ENCODE assay signal across 8 cellular contexts in the genomic region with DNA sequence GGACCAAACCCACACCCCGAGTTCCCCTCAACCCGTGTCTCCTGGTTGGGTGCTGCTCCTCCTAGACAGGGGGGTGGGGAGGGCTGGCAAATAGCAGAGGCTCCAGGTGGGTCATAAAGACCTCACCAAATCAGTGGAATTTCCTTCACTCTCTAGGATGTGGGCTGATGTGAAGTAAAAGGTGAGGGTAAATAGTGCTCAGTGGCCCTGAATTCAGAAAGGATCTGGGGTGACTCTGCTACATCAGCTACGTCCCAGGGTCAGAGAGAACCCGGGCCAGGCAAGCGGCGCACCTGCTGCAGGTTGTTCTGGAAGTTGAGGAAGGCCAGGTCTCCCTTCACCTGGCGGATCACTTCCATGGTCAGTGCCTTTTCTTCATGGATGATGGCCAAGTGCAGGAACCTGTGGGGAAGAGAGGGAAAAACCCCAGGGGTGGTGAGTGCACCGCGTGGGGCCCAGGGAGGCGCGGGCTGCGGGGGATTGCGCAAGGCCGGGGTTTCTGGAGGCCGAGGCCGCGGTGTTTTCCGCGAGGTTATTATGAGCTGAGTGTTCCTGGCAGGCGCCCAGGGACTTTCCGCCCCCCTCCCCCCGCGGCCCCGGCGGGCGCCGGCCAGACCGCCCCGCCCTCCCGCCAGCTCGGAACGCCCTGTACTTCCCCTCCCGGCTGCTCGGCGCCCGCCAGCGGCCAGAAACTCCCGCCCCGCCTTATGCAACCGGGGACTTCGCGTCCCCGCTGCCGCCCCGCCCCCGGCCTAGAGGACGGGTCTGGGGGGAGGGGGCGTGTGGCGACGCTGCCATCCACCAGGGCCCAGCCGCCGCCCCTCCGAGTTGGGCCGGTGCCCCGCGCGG. TPM values are rescaled to one million over a fixed set of nuclear protein-coding genes. Genes with fewer than 3 reads are reported as not detected.
A peak's percentile ranks its signal among the peaks of the same experiment; 100 is the strongest.
DNase-seq lines count a peak whose midpoint lies in the region; ATAC-seq and FAIRE-seq lines count a peak whose summit lies in the region.

No MANE protein-coding gene starts in this region.

- peak overlapping the region in 1 of 2 experiments; percentile 34 for H3K23ac ChIP-seq in mesenchymal stem cell (ENCODE audit: low read length in 2 of 2)

- peak overlapping the region; percentile 79 for H4K91ac ChIP-seq in mesenchymal stem cell (ENCODE audit: low read length)

- H2BK5ac ChIP-seq in mesenchymal stem cell (ENCODE audit: low read depth, low read length, poor library complexity, severe bottlenecking): peak overlapping the region; percentile 91

- peak; percentile 54 for ATAC-seq in GM21381 (IDR thresholded peaks at IDR 0.05; ENCODE audit: unreplicated experiment)

- H3K4me3 ChIP-seq in effector memory CD4-positive, alpha-beta T cell (ENCODE audit: insufficient read depth, low read depth, low read length, poor library complexity, severe bottlenecking): peak overlapping the region; percentile 82
- H3K4me3 ChIP-seq in mesenchymal stem cell (ENCODE audit: insufficient read depth in 1 of 2, low read depth in 1 of 2, low read length in 2 of 2): peak overlapping the region; percentile 89 to 95

- peaks cover 49% of the 10 kb centered on the region for H3K4me1 ChIP-seq in effector memory CD4-positive, alpha-beta T cell (ENCODE audit: control insufficient read depth, insufficient read depth, low read length, poor library complexity, severe bottlenecking)
- H3K4me1 ChIP-seq in mesenchymal stem cell (ENCODE audit: control insufficient read depth, insufficient read depth, low read depth, low read length): peaks cover 23% of the 10 kb centered on the region

- peaks cover 34% of the 10 kb centered on the region for H3K36me3 ChIP-seq in effector memory CD4-positive, alpha-beta T cell (ENCODE audit: control insufficient read depth, insufficient read depth, low read length)
- H3K36me3 ChIP-seq in mesenchymal stem cell (ENCODE audit: control insufficient read depth in 1 of 2, insufficient read depth in 2 of 2, low read depth in 1 of 2, low read length in 2 of 2): peaks cover 32 to 42% of the 10 kb centered on the region in 2 experiments

- WGBS in mesenchymal stem cell: 6% methylated on average over 35 of the region's 57 CpGs

- H3K9me3 ChIP-seq in effector memory CD4-positive, alpha-beta T cell (ENCODE audit: control insufficient read depth, low read length): no peaks in the 10 kb centered on the region
- H3K9me3 ChIP-seq in mesenchymal stem cell (ENCODE audit: control insufficient read depth, low read length): no peaks in the 10 kb centered on the region

- peak overlapping the region; percentile 65 for H2BK120ac ChIP-seq in mesenchymal stem cell (ENCODE audit: low read depth, low read length)

- peak overlapping the region; percentile 100 for H3K27ac ChIP-seq in effector memory CD4-positive, alpha-beta T cell (ENCODE audit: insufficient read depth, low read length, poor library complexity, severe bottlenecking)
- peak overlapping the region; percentile 64 for H3K27ac ChIP-seq in mesenchymal stem cell (ENCODE audit: low read length, poor library complexity, severe bottlenecking)

- peak overlapping the region; percentile 18 to 68 for H2BK12ac ChIP-seq in mesenchymal stem cell (ENCODE audit: low read length in 2 of 2)

- FAIRE-seq in HTR-8/SVneo (lab: Jason Lieb, UNC): peak; percentile 62

- H2AFZ ChIP-seq in mesenchymal stem cell (ENCODE audit: low read depth, low read length): no peak overlapping the region

- DNase-seq in COR-L47 (lab: John Stamatoyannopoulos, UW) (peak; percentile 96), HTR-8/SVneo (ENCODE audit: insufficient read length, low spot score) (peak; percentile 78), mesenchymal stem cell (peak; percentile 92)
- peak; percentile 94 for DNase-seq in NK-92 treated with Interleukin-12 subunit alpha and Interleukin-12 subunit beta, amount 100 ng/mL, for 24 hours (lab: John Stamatoyannopoulos, UW)
- peak; percentile 90 to 91 for DNase-seq in activated CD8-positive, alpha-beta memory T cell treated with anti-CD3 and anti-CD28 coated beads for 4 hours (ENCODE audit: low read depth in 2 of 2)
- DNase-seq in effector memory CD4-positive, alpha-beta T cell: peak; percentile 93 to 96 (median 94)
- peak; percentile 92 for DNase-seq in stimulated activated CD8-positive, alpha-beta memory T cell treated with anti-CD3 and anti-CD28 coated beads, Interleukin-12 subunit alpha, Interleukin-12 subunit beta, amount 100 ng/mL, for 1 hour (ENCODE audit: low read depth)

- peak overlapping the region; percentile 93 for H3K9ac ChIP-seq in mesenchymal stem cell (ENCODE audit: low read length)

- peak overlapping the region; percentile 92 for H3K4me2 ChIP-seq in mesenchymal stem cell (ENCODE audit: low read length, poor library complexity, severe bottlenecking)

- peak overlapping the region; percentile 93 for H4K8ac ChIP-seq in mesenchymal stem cell (ENCODE audit: low read length)

- H3K27me3 ChIP-seq in effector memory CD4-positive, alpha-beta T cell (replicated peaks; ENCODE audit: control insufficient read depth, insufficient read depth, low read length, poor library complexity, severe bottlenecking): no peaks in the 10 kb centered on the region
- no peaks in the 10 kb centered on the region for H3K27me3 ChIP-seq in mesenchymal stem cell (ENCODE audit: control insufficient read depth in 1 of 2, insufficient read depth in 1 of 2, low read length in 2 of 2)

- H2AK5ac ChIP-seq in mesenchymal stem cell (ENCODE audit: low read length, severe bottlenecking): peak overlapping the region; percentile 72

- peak overlapping the region in 1 of 2 experiments; percentile 81 for H3K14ac ChIP-seq in mesenchymal stem cell (ENCODE audit: low read length in 2 of 2)

- no peak overlapping the region for H2BK15ac ChIP-seq in mesenchymal stem cell (ENCODE audit: low read depth, poor library complexity, severe bottlenecking)

- peak overlapping the region; percentile 100 for H3K4ac ChIP-seq in mesenchymal stem cell (ENCODE audit: low read depth in 1 of 2, low read length in 2 of 2)

- peaks cover 10% of the 10 kb centered on the region for H3K79me1 ChIP-seq in mesenchymal stem cell (replicated peaks; ENCODE audit: low read length, poor library complexity, severe bottlenecking)

- H3K18ac ChIP-seq in mesenchymal stem cell (ENCODE audit: low read depth in 1 of 2, low read length in 2 of 2): peak overlapping the region; percentile 81 to 99

RNA-seq across cellular contexts. Expression of a gene that starts 0.9 kb away (rescaled TPM):
- polyA plus RNA-seq in mesenchymal stem cell (2013, experiment 1 of 2): 80.0 TPM
- polyA plus RNA-seq in mesenchymal stem cell (2013, experiment 2 of 2): 75.3 TPM

Comparison
In these comparisons a context has a peak if more than half of its experiments do, and no peak if none do; other contexts are left out.
1. Peak in every context shown above with its lines: DNase-seq, ATAC-seq, H3K4me3 ChIP-seq and H3K27ac ChIP-seq.